In genomic region chr6:122458087-122458486, GRCh38 we compare ENCODE assay signal across 13 cellular contexts. TPM values are rescaled to one million over a fixed set of nuclear protein-coding genes. Genes with fewer than 3 reads are reported as not detected.
A peak's percentile ranks its signal among the peaks of the same experiment; 100 is the strongest.
DNase-seq lines count a peak whose midpoint lies in the region; ATAC-seq lines count a peak whose summit lies in the region.
"Had no signal": no experiment of that assay in that cellular context is flagged by ENCODE, and none has a peak within 500 bp of the region (broad histone marks: within the 10 kb centered on the region; RNA-seq: fewer than 3 reads in every experiment).

No MANE protein-coding gene starts in this region.

- H3K4me1 Mint-ChIP-seq in activated naive CD4-positive, alpha-beta T cell treated with anti-CD3 and anti-CD28 coated beads, Interleukin-2, amount 10 ng/mL, durations not matched to agents 7 days and 5 days: peaks cover 27% of the 10 kb centered on the region
- peaks cover 39% of the 10 kb centered on the region for H3K4me1 Mint-ChIP-seq in activated CD8-positive, alpha-beta T cell treated with anti-CD3 and anti-CD28 coated beads, Interleukin-2, amount 10 ng/mL, durations not matched to agents 7 days and 5 days (ENCODE audit: low read depth)
- peaks cover 75% of the 10 kb centered on the region for H3K4me1 Mint-ChIP-seq in central memory CD8-positive, alpha-beta T cell
- peaks cover 71% of the 10 kb centered on the region for H3K4me1 Mint-ChIP-seq in stimulated activated effector memory CD8-positive, alpha-beta T cell treated with anti-CD3 and anti-CD28 coated beads, Interleukin-12 subunit alpha, Interleukin-12 subunit beta, amount 100 ng/mL, for 72 hours

- CTCF ChIA-PET in activated naive CD4-positive, alpha-beta T cell treated with anti-CD3 and anti-CD28 coated beads, Interleukin-2, amount 10 ng/mL, durations not matched to agents 7 days and 5 days (lab: Charles Lee): no interaction called here
- CTCF ChIA-PET in activated CD8-positive, alpha-beta T cell treated with anti-CD3 and anti-CD28 coated beads, Interleukin-2, amount 10 ng/mL, durations not matched to agents 7 days and 5 days (lab: Charles Lee): no interaction called here

- POLR2A ChIA-PET in activated CD8-positive, alpha-beta T cell treated with anti-CD3 and anti-CD28 coated beads, Interleukin-2, amount 10 ng/mL, durations not matched to agents 7 days and 5 days (lab: Charles Lee): interaction anchor here (2.3 kb wide), 1 partner anchor 13 kb away, joined by 15 read pairs; the partner anchor contains the start of gene SERINC1

- no peaks in the 10 kb centered on the region for H3K27me3 Mint-ChIP-seq in activated naive CD4-positive, alpha-beta T cell treated with anti-CD3 and anti-CD28 coated beads, Interleukin-2, amount 10 ng/mL, durations not matched to agents 7 days and 5 days
- H3K27me3 Mint-ChIP-seq in activated CD8-positive, alpha-beta T cell treated with anti-CD3 and anti-CD28 coated beads, Interleukin-2, amount 10 ng/mL, durations not matched to agents 7 days and 5 days (ENCODE audit: low read depth): no peaks in the 10 kb centered on the region
- H3K27me3 Mint-ChIP-seq in central memory CD8-positive, alpha-beta T cell: no peaks in the 10 kb centered on the region

- DNase-seq in activated naive CD4-positive, alpha-beta T cell treated with anti-CD3 and anti-CD28 coated beads, Interleukin-2, amount 10 ng/mL, durations not matched to agents 7 days and 5 days: no peak
- no peak for DNase-seq in activated naive CD4-positive, alpha-beta T cell treated with anti-CD3 and anti-CD28 coated beads, Interleukin-2, amount 50 U/mL, for 16 hours
- DNase-seq in activated CD8-positive, alpha-beta T cell treated with anti-CD3 and anti-CD28 coated beads, Interleukin-2, amount 10 ng/mL, durations not matched to agents 7 days and 5 days: no peak
- DNase-seq in central memory CD8-positive, alpha-beta T cell (ENCODE audit: low spot score in 2 of 2): no peak
- DNase-seq in stimulated activated effector memory CD8-positive, alpha-beta T cell treated with anti-CD3 and anti-CD28 coated beads, Interleukin-12 subunit alpha, Interleukin-12 subunit beta, amount 100 ng/mL, for 72 hours (ENCODE audit: low spot score in 2 of 2): no peak
- DNase-seq in stimulated activated CD4-positive, alpha-beta T cell treated with anti-CD3 and anti-CD28 coated beads, Interleukin-2, amount 100 ng/mL, for 48 hours: no peak
- DNase-seq: BE2C, DMS 273 treated with DMSO at 0.1 percent for 48 hours, NCI-H1436 treated with DMSO at 0.1 percent for 48 hours, NCI-H2081, NCI-H510A treated with DMSO at 0.1 percent for 48 hours had no signal

- H3K9me3 Mint-ChIP-seq in activated naive CD4-positive, alpha-beta T cell treated with anti-CD3 and anti-CD28 coated beads, Interleukin-2, amount 10 ng/mL, durations not matched to agents 7 days and 5 days: no peaks in the 10 kb centered on the region
- H3K9me3 Mint-ChIP-seq in activated CD8-positive, alpha-beta T cell treated with anti-CD3 and anti-CD28 coated beads, Interleukin-2, amount 10 ng/mL, durations not matched to agents 7 days and 5 days (ENCODE audit: insufficient read depth): no peaks in the 10 kb centered on the region
- no peaks in the 10 kb centered on the region for H3K9me3 Mint-ChIP-seq in central memory CD8-positive, alpha-beta T cell
- no peaks in the 10 kb centered on the region for H3K9me3 Mint-ChIP-seq in stimulated activated effector memory CD8-positive, alpha-beta T cell treated with anti-CD3 and anti-CD28 coated beads, Interleukin-12 subunit alpha, Interleukin-12 subunit beta, amount 100 ng/mL, for 72 hours
- H3K9me3 Mint-ChIP-seq: GM23338 had no signal

- H3K36me3 Mint-ChIP-seq in activated naive CD4-positive, alpha-beta T cell treated with anti-CD3 and anti-CD28 coated beads, Interleukin-2, amount 10 ng/mL, durations not matched to agents 7 days and 5 days: peaks cover 44% of the 10 kb centered on the region
- peaks cover 55% of the 10 kb centered on the region for H3K36me3 Mint-ChIP-seq in activated CD8-positive, alpha-beta T cell treated with anti-CD3 and anti-CD28 coated beads, Interleukin-2, amount 10 ng/mL, durations not matched to agents 7 days and 5 days (ENCODE audit: low read depth)
- H3K36me3 Mint-ChIP-seq in central memory CD8-positive, alpha-beta T cell (ENCODE audit: insufficient read depth): peaks cover 48% of the 10 kb centered on the region
- peaks cover 74% of the 10 kb centered on the region for H3K36me3 Mint-ChIP-seq in stimulated activated effector memory CD8-positive, alpha-beta T cell treated with anti-CD3 and anti-CD28 coated beads, Interleukin-12 subunit alpha, Interleukin-12 subunit beta, amount 100 ng/mL, for 72 hours

- H3K4me3 Mint-ChIP-seq in activated naive CD4-positive, alpha-beta T cell treated with anti-CD3 and anti-CD28 coated beads, Interleukin-2, amount 10 ng/mL, durations not matched to agents 7 days and 5 days: no peak overlapping the region
- no peak overlapping the region for H3K4me3 Mint-ChIP-seq in activated CD8-positive, alpha-beta T cell treated with anti-CD3 and anti-CD28 coated beads, Interleukin-2, amount 10 ng/mL, durations not matched to agents 7 days and 5 days
- peak overlapping the region; percentile 21 for H3K4me3 Mint-ChIP-seq in central memory CD8-positive, alpha-beta T cell
- H3K4me3 Mint-ChIP-seq in stimulated activated effector memory CD8-positive, alpha-beta T cell treated with anti-CD3 and anti-CD28 coated beads, Interleukin-12 subunit alpha, Interleukin-12 subunit beta, amount 100 ng/mL, for 72 hours: peak overlapping the region; percentile 6
- H3K4me3 Mint-ChIP-seq: GM23338 had no signal

- ATAC-seq in activated CD8-positive, alpha-beta T cell treated with anti-CD3 and anti-CD28 coated beads, Interleukin-2, amount 10 ng/mL, durations not matched to agents 7 days and 5 days: no peak
- ATAC-seq in central memory CD8-positive, alpha-beta T cell (replicated peaks; ENCODE audit: extremely low read depth, poor library complexity, severe bottlenecking): no peak
- ATAC-seq in stimulated activated effector memory CD8-positive, alpha-beta T cell treated with anti-CD3 and anti-CD28 coated beads, Interleukin-12 subunit alpha, Interleukin-12 subunit beta, amount 100 ng/mL, for 72 hours: peak; percentile 69
- no peak for ATAC-seq in HG02852 (IDR thresholded peaks at IDR 0.05; ENCODE audit: unreplicated experiment)
- ATAC-seq: GM23338 had no signal

- peak overlapping the region; percentile 50 for H3K27ac Mint-ChIP-seq in activated naive CD4-positive, alpha-beta T cell treated with anti-CD3 and anti-CD28 coated beads, Interleukin-2, amount 10 ng/mL, durations not matched to agents 7 days and 5 days
- peak overlapping the region; percentile 76 for H3K27ac Mint-ChIP-seq in activated CD8-positive, alpha-beta T cell treated with anti-CD3 and anti-CD28 coated beads, Interleukin-2, amount 10 ng/mL, durations not matched to agents 7 days and 5 days
- H3K27ac Mint-ChIP-seq in central memory CD8-positive, alpha-beta T cell (ENCODE audit: low read depth): peak overlapping the region; percentile 84
- peak overlapping the region; percentile 83 for H3K27ac Mint-ChIP-seq in stimulated activated effector memory CD8-positive, alpha-beta T cell treated with anti-CD3 and anti-CD28 coated beads, Interleukin-12 subunit alpha, Interleukin-12 subunit beta, amount 100 ng/mL, for 72 hours
- H3K27ac Mint-ChIP-seq: GM23338 had no signal

RNA-seq across cellular contexts. Expression of gene SERINC1, which starts 13.5 kb away (rescaled TPM):
- 10 to 100 TPM; 41.9 to 44.9 TPM for total RNA-seq in activated CD8-positive, alpha-beta T cell treated with anti-CD3 and anti-CD28 coated beads, Interleukin-2, amount 10 ng/mL, durations not matched to agents 7 days and 5 days

RNA-seq across cellular contexts. Expression of gene HSF2, which starts 58.6 kb away (rescaled TPM):
- 10 to 100 TPM; 14.6 to 17.6 TPM for total RNA-seq in activated CD8-positive, alpha-beta T cell treated with anti-CD3 and anti-CD28 coated beads, Interleukin-2, amount 10 ng/mL, durations not matched to agents 7 days and 5 days

Comparison
In these comparisons a context has a peak if more than half of its experiments do, and no peak if none do; other contexts are left out.
1. H3K4me3 Mint-ChIP-seq: peak in central memory CD8-positive, alpha-beta T cell (single experiment) and stimulated activated effector memory CD8-positive, alpha-beta T cell treated with anti-CD3 and anti-CD28 coated beads, Interleukin-12 subunit alpha, Interleukin-12 subunit beta, amount 100 ng/mL, for 72 hours (single experiment); none in activated naive CD4-positive, alpha-beta T cell treated with anti-CD3 and anti-CD28 coated beads, Interleukin-2, amount 10 ng/mL, durations not matched to agents 7 days and 5 days (single experiment) and activated CD8-positive, alpha-beta T cell treated with anti-CD3 and anti-CD28 coated beads, Interleukin-2, amount 10 ng/mL, durations not matched to agents 7 days and 5 days (single experiment).
2. Peak in every context shown above with its lines, with median percentiles within 50 percentile points of each other: H3K27ac Mint-ChIP-seq.